Comparison of ENCODE assay signal across 7 cellular contexts in the genomic region with DNA sequence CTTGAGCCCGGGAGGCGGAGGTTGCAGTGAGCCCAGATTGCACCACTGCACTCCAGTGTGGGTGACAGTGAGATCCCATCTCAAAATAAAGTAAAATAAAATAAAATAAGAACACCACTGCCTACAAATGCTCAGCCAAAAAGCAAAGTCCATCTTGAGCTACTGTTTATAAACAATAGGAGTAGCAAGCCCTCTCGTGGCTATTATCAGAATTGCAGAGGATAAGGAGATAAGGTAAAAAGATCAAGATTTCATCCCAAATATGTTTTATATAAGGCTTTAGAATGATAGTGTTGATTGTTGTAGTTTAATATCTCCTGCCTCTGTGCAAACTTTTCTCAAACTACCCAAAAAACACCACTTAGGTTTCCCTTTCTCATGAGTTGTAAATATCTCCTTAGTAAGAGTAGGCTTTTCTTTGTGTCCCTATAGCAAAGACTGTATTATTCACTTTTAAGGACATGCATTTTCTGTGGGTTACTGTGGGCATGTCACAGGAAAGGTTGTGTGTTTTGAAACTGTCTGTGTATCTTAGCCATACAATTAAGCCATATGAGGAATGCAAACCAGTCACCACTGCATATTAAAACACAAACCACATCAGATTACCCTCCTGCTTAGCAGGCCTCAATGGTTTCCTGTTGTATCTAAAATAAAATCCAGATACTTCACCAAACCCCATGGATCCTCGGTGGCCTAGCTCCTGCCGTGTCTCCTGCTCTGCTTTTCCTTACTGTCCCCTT. TPM values are rescaled to one million over a fixed set of nuclear protein-coding genes. Genes with fewer than 3 reads are reported as not detected.
DNase-seq lines count a peak whose midpoint lies in the region; ATAC-seq and TF ChIP-seq lines count a peak whose summit lies in the region.

No MANE protein-coding gene starts in this region.

- ATAC-seq in GM21528 (IDR thresholded peaks at IDR 0.05; ENCODE audit: low FRiP score, unreplicated experiment): peak; percentile 67
- ATAC-seq in right lobe of liver: peak; percentile 76 to 87 (median 80)
- ATAC-seq in HG02678 (IDR thresholded peaks at IDR 0.05; ENCODE audit: unreplicated experiment): no peak
- no peak for ATAC-seq in HG03095 (IDR thresholded peaks at IDR 0.05; ENCODE audit: unreplicated experiment)

- H3K4me3 ChIP-seq in mammary epithelial cell (replicated peaks in 1 of 3; ENCODE audit: insufficient read depth in 1 of 3, low read depth in 2 of 3, low read length in 3 of 3) (no peak overlapping the region), right lobe of liver (no peak overlapping the region)

- H3K9me3 ChIP-seq in mammary epithelial cell (replicated peaks; ENCODE audit: insufficient read depth, low read length) (peaks cover 6% of the 10 kb centered on the region), right lobe of liver (no peaks in the 10 kb centered on the region)

- H3K27ac ChIP-seq in mammary epithelial cell (ENCODE audit: insufficient read depth, low read depth, low read length) (no peak overlapping the region), right lobe of liver (no peak overlapping the region)

- TF ChIP-seq CTCF in mammary epithelial cell (conservative IDR thresholded peaks at IDR 0.05 in 1 of 2, IDR thresholded peaks at IDR 0.05 in 1 of 2; ENCODE audit: extremely low read depth in 1 of 2, insufficient read depth in 1 of 2, low read depth in 1 of 2, low read length in 2 of 2) (peak; percentile 73 to 84), right lobe of liver (IDR thresholded peaks at IDR 0.05) (peak; percentile 55 to 73 (median 66))

- H3K4me1 ChIP-seq in mammary epithelial cell (ENCODE audit: insufficient read depth, low read length) (peaks cover 7% of the 10 kb centered on the region), right lobe of liver (no peaks in the 10 kb centered on the region)

- H3K79me2 ChIP-seq in mammary epithelial cell (ENCODE audit: insufficient read depth, low read length): no peaks in the 10 kb centered on the region

- H2AFZ ChIP-seq in mammary epithelial cell (ENCODE audit: low read depth, low read length): no peak overlapping the region

- BruUV-seq in mammary epithelial cell (replicated peaks; lab: Mats Ljungman, UMichigan): no TSS peak

- no peak overlapping the region for H3K4me2 ChIP-seq in mammary epithelial cell (ENCODE audit: insufficient read depth, low read depth, low read length)

- CTCF ChIA-PET in mammary epithelial cell (lab: Charles Lee; ENCODE audit: low non-redundant PET): interaction anchor here (0.5 to 0.8 kb wide), 4 partner anchors 11 to 619 kb away, joined by 3 to 8 read pairs (median 3); no protein-coding TSS in a partner anchor

- TF ChIP-seq POLR2A in right lobe of liver (IDR thresholded peaks at IDR 0.05): no peak

- H3K27me3 ChIP-seq in mammary epithelial cell (ENCODE audit: insufficient read depth, low read length): no peaks in the 10 kb centered on the region
- H3K27me3 ChIP-seq in right lobe of liver: no peaks in the 10 kb centered on the region

- WGBS in mammary epithelial cell (ENCODE audit: low coverage, missing lambda C conversion rate): 0% methylated on average over 1 of the region's 5 CpGs
- 72% methylated on average over 5 of the region's 5 CpGs for WGBS in right lobe of liver (ENCODE audit: insufficient coverage, low coverage, low lambda C conversion rate, missing lambda C conversion rate)

- dilution Hi-C loops in mammary epithelial cell (cut with HindIII; ENCODE audit: low sequenced_read_pairs): no loop called here

- no peak overlapping the region for H3K9ac ChIP-seq in mammary epithelial cell (ENCODE audit: insufficient read depth, low read length)

- H4K20me1 ChIP-seq in mammary epithelial cell (ENCODE audit: insufficient read depth, low read length): no peaks in the 10 kb centered on the region

- intact Hi-C loops in mammary epithelial cell (cut with micrococcal nuclease): loop anchor here (2.0 to 10.0 kb wide), 5 partner anchors 108 to 686 kb away; no protein-coding TSS in a partner anchor
- intact Hi-C loops in right lobe of liver (cut with DNase I): no loop called here

- H3K36me3 ChIP-seq in mammary epithelial cell (ENCODE audit: insufficient read depth, low read length) (no peaks in the 10 kb centered on the region), right lobe of liver (no peaks in the 10 kb centered on the region)

- in situ Hi-C loops in mammary epithelial cell (cut with MboI; ENCODE audit: low sequenced_read_pairs in 2 of 2): loop anchor here in 1 of 2 donors (25.0 kb wide), 1 partner anchor 692 kb away; no protein-coding TSS in a partner anchor

- DNase-seq in DMS 273 (lab: John Stamatoyannopoulos, UW; ENCODE audit: unreplicated experiment): peak; percentile 76
- peak; percentile 0 for DNase-seq in NCI-H446 treated with DMSO at 0.1 percent for 48 hours (lab: John Stamatoyannopoulos, UW)
- DNase-seq in mammary epithelial cell: peak; percentile 49
- no peak for DNase-seq in right lobe of liver

RNA-seq across cellular contexts. Expression of a gene that starts 31.8 kb away (rescaled TPM):
- 100 to 1,000 TPM in 1 of 2 donors, 10 to 100 TPM in 1; 15.0 to 101 TPM for total RNA-seq in mammary epithelial cell
- polyA plus RNA-seq in mammary epithelial cell: 329 TPM
- polyA minus RNA-seq in mammary epithelial cell: 23.7 TPM
- total RNA-seq in right lobe of liver: 10 to 100 TPM in 3 of 6 experiments, 1 to 10 TPM in 3; 4.4 to 27.2 (median 9.1) TPM

RNA-seq across cellular contexts. Expression of a gene that starts 39.1 kb away (rescaled TPM):
- total RNA-seq in mammary epithelial cell (10 to 100 TPM; 24.5 to 26.5 TPM), right lobe of liver (10 to 100 TPM; 17.3 to 34.2 (median 26.5) TPM)
- polyA plus RNA-seq in mammary epithelial cell: 12.8 TPM
- 10.3 TPM for polyA minus RNA-seq in mammary epithelial cell

Comparison
In these comparisons a context has a peak if more than half of its experiments do, and no peak if none do; other contexts are left out.
1. DNase-seq: peak in DMS 273 (single experiment), NCI-H446 treated with DMSO at 0.1 percent for 48 hours (single experiment) and mammary epithelial cell (single experiment); none in right lobe of liver (0 of 3).
2. ATAC-seq: peak in GM21528 (single experiment) and right lobe of liver (4 of 4); none in HG02678 (single experiment) and HG03095 (single experiment).